In genomic region chr18:74023220-74023619, GRCh38 we compare ENCODE assay signal across 1 cellular context.
TF ChIP-seq lines count a peak whose summit lies in the region.

No MANE protein-coding gene starts in this region.

TF ChIP-seq in WTC11, 78 proteins besides CTCF, POLR2A, EP300 and RAD21 (continued from another document):
- TF ChIP-seq CREM (CRISPR knock-in tag; IDR thresholded peaks at IDR 0.05) (no peak), GABPB1 (CRISPR knock-in tag; IDR thresholded peaks at IDR 0.05) (no peak), PREB (CRISPR knock-in tag; IDR thresholded peaks at IDR 0.05; ENCODE audit: borderline replicate concordance) (no peak), RORB (CRISPR knock-in tag; IDR thresholded peaks at IDR 0.05) (no peak), NFATC4 (CRISPR knock-in tag; IDR thresholded peaks at IDR 0.05) (no peak), MXD4 (CRISPR knock-in tag; IDR thresholded peaks at IDR 0.05; ENCODE audit: borderline replicate concordance) (no peak), FOXJ3 (CRISPR knock-in tag; IDR thresholded peaks at IDR 0.05; ENCODE audit: borderline replicate concordance) (no peak), FOXP4 (CRISPR knock-in tag; IDR thresholded peaks at IDR 0.05) (no peak)
